In genomic region chr12:25384954-25385216, GRCh38 we compare ENCODE assay signal across 8 cellular contexts.
DNase-seq lines count a peak whose midpoint lies in the region; TF ChIP-seq lines count a peak whose summit lies in the region.

No MANE protein-coding gene starts in this region.

- peaks cover 5% of the 10 kb centered on the region for H3K4me1 ChIP-seq in adipocyte (ENCODE audit: control insufficient read depth, insufficient read depth, low read length)
- H3K4me1 ChIP-seq in suprapubic skin, result peaks cover 18% of the 10 kb centered on the region

- no peak for TF ChIP-seq EP300 in suprapubic skin (IDR thresholded peaks at IDR 0.05)

- peak overlapping the region; percentile 93 for H3K4me3 Mint-ChIP-seq in T-helper 2 cell treated with Interferon-gamma antibody and Interleukin-4, amounts not matched to agents 5 μg/mL and 100 μg/mL, for 36 hours

- H3K4me3 ChIP-seq in adipocyte (ENCODE audit: low read length) (peak overlapping the region; percentile 96), kidney epithelial cell (ENCODE audit: low read depth, low read length) (peak overlapping the region; percentile 76), suprapubic skin (peak overlapping the region; percentile 70)

- H3K4me1 Mint-ChIP-seq in T-helper 2 cell treated with Interferon-gamma antibody and Interleukin-4, amounts not matched to agents 5 μg/mL and 100 μg/mL, for 36 hours (ENCODE audit: low read depth), result peaks cover 59% of the 10 kb centered on the region

- peaks cover 23% of the 10 kb centered on the region for H3K36me3 Mint-ChIP-seq in T-helper 2 cell treated with Interferon-gamma antibody and Interleukin-4, amounts not matched to agents 5 μg/mL and 100 μg/mL, for 36 hours (ENCODE audit: low read depth)

- H3K27ac Mint-ChIP-seq in T-helper 2 cell treated with Interferon-gamma antibody and Interleukin-4, amounts not matched to agents 5 μg/mL and 100 μg/mL, for 36 hours, result peak overlapping the region; percentile 99

- H3K9me3 ChIP-seq in adipocyte (ENCODE audit: control insufficient read depth, low read length) (no peaks in the 10 kb centered on the region), suprapubic skin (no peaks in the 10 kb centered on the region)

- DNase-seq in T-helper 2 cell treated with Interferon-gamma antibody and Interleukin-4, amounts not matched to agents 5 μg/mL and 100 μg/mL, for 36 hours (ENCODE audit: low spot score), result no peak
- DNase-seq in T-helper 2 cell (no peak), adipocyte (ENCODE audit: low read depth) (no peak), kidney epithelial cell (ENCODE audit: low read depth) (no peak), suprapubic skin (ENCODE audit: low spot score in 2 of 2) (no peak), RPMI8226 (no peak), kidney tubule cell (ENCODE audit: low spot score) (no peak), posterior cingulate gyrus (no peak)

- peak overlapping the region; percentile 99 for H3K27ac ChIP-seq in suprapubic skin

- H3K27me3 Mint-ChIP-seq in T-helper 2 cell treated with Interferon-gamma antibody and Interleukin-4, amounts not matched to agents 5 μg/mL and 100 μg/mL, for 36 hours (ENCODE audit: low read depth), result peaks cover 5% of the 10 kb centered on the region

- intact Hi-C loops in posterior cingulate gyrus (cut with DNase I), result no loop called here

- 21% methylated on average over 9 of the region's 9 CpGs for WGBS in suprapubic skin

- TF ChIP-seq CTCF in kidney epithelial cell (IDR thresholded peaks at IDR 0.05; ENCODE audit: insufficient read depth, low read length, poor library complexity, severe bottlenecking) (no peak), suprapubic skin (IDR thresholded peaks at IDR 0.05) (no peak)

- H3K9me3 Mint-ChIP-seq in T-helper 2 cell treated with Interferon-gamma antibody and Interleukin-4, amounts not matched to agents 5 μg/mL and 100 μg/mL, for 36 hours, result peaks cover 12% of the 10 kb centered on the region

- TF ChIP-seq POLR2A in suprapubic skin (IDR thresholded peaks at IDR 0.05), result no peak

- H3K36me3 ChIP-seq in adipocyte (ENCODE audit: control insufficient read depth, insufficient read depth, low read length, severe bottlenecking), result no peaks in the 10 kb centered on the region
- no peaks in the 10 kb centered on the region for H3K36me3 ChIP-seq in kidney epithelial cell (ENCODE audit: control insufficient read depth, insufficient read depth, low read length)
- no peaks in the 10 kb centered on the region for H3K36me3 ChIP-seq in suprapubic skin

- peak overlapping the region; percentile 95 for H3K9ac ChIP-seq in adipocyte (ENCODE audit: low read length)

- H3K27me3 ChIP-seq in adipocyte (replicated peaks; ENCODE audit: control insufficient read depth, insufficient read depth, low read length) (no peaks in the 10 kb centered on the region), kidney epithelial cell (ENCODE audit: control insufficient read depth, insufficient read depth, low read length) (no peaks in the 10 kb centered on the region), suprapubic skin (no peaks in the 10 kb centered on the region)
